ENCODE assay signal across 11 cellular contexts in genomic region chr1:108592030-108592759, GRCh38. TPM values are rescaled to one million over a fixed set of nuclear protein-coding genes. Genes with fewer than 3 reads are reported as not detected.
DNase-seq lines count a peak whose midpoint lies in the region; ATAC-seq, FAIRE-seq and TF ChIP-seq lines count a peak whose summit lies in the region.
"Had no signal": no experiment of that assay in that cellular context is flagged by ENCODE, and none has a peak within 500 bp of the region (broad histone marks: within the 10 kb centered on the region; RNA-seq: fewer than 3 reads in every experiment).

No MANE protein-coding gene starts in this region.

- no peaks in the 10 kb centered on the region for H3K27me3 Mint-ChIP-seq in activated B cell treated with CpG ODN at 0.5 μM for 24 hours

- POLR2A ChIA-PET in activated B cell treated with CpG ODN at 0.5 μM for 24 hours (lab: Charles Lee) = no interaction called here

- peak overlapping the region in 8 of 10 donors; percentile 65 to 80 (median 71) for H3K27ac ChIP-seq in heart right ventricle
- no peak overlapping the region for H3K27ac ChIP-seq in upper lobe of right lung

- H3K27me3 ChIP-seq in heart right ventricle (no peaks in the 10 kb centered on the region), upper lobe of right lung (no peaks in the 10 kb centered on the region)

- intact Hi-C loops in heart right ventricle (cut with DNase I) (no loop called here), cardiac septum (cut with DNase I) (loop anchor here (5.0 kb wide), 1 partner anchor 35 kb away; no protein-coding TSS in a partner anchor), activated B cell treated with CpG ODN at 0.5 μM for 24 hours (cut with micrococcal nuclease) (no loop called here), left colon (cut with DNase I, micrococcal nuclease) (no loop called here), upper lobe of right lung (cut with DNase I) (no loop called here)

- H3K27ac Mint-ChIP-seq in activated B cell treated with CpG ODN at 0.5 μM for 24 hours = peak overlapping the region; percentile 33

- H3K9me3 ChIP-seq in heart right ventricle = no peaks in the 10 kb centered on the region
- H3K9me3 ChIP-seq in upper lobe of right lung = no peaks in the 10 kb centered on the region

- no peak for ATAC-seq in heart right ventricle
- peak; percentile 69 for ATAC-seq in activated B cell treated with CpG ODN at 0.5 μM for 24 hours (ENCODE audit: low read depth)
- peak; percentile 26 for ATAC-seq in left colon
- peak; percentile 68 for ATAC-seq in upper lobe of right lung

- WGBS in heart right ventricle, 2 donors = 88 to 93% methylated on average over 5 of the region's 5 CpGs

- H3K4me3 Mint-ChIP-seq in activated B cell treated with CpG ODN at 0.5 μM for 24 hours = no peak overlapping the region

- CTCF ChIA-PET in activated B cell treated with CpG ODN at 0.5 μM for 24 hours (lab: Charles Lee) = interaction anchor here (0.6 kb wide), 1 partner anchor 9 kb away, joined by 3 read pairs; no protein-coding TSS in a partner anchor

- no peak for FAIRE-seq in GM12892 (lab: Jason Lieb, UNC)

- no peaks in the 10 kb centered on the region for H3K36me3 ChIP-seq in heart right ventricle
- no peaks in the 10 kb centered on the region for H3K36me3 ChIP-seq in upper lobe of right lung

- peaks cover 2% of the 10 kb centered on the region for H3K9me3 Mint-ChIP-seq in activated B cell treated with CpG ODN at 0.5 μM for 24 hours

- no peak for TF ChIP-seq POLR2A in GM12892 (IDR thresholded peaks at IDR 0.05; ENCODE audit: low read depth, low read length)

- H3K4me1 ChIP-seq in heart right ventricle (peaks cover 4 to 56% (median 43%) of the 10 kb centered on the region in 9 donors), upper lobe of right lung (peaks cover 25% of the 10 kb centered on the region)

- H3K4me3 ChIP-seq in heart right ventricle (no peak overlapping the region), upper lobe of right lung (no peak overlapping the region)

- TF ChIP-seq CTCF in heart right ventricle (IDR thresholded peaks at IDR 0.05) (no peak), activated B cell treated with CpG ODN at 0.5 μM for 24 hours (IDR thresholded peaks at IDR 0.05) (no peak), upper lobe of right lung (IDR thresholded peaks at IDR 0.05) (no peak)

- H3K36me3 Mint-ChIP-seq in activated B cell treated with CpG ODN at 0.5 μM for 24 hours (ENCODE audit: low read depth) = no peaks in the 10 kb centered on the region

- H3K4me1 Mint-ChIP-seq in activated B cell treated with CpG ODN at 0.5 μM for 24 hours = peaks cover 25% of the 10 kb centered on the region

- DNase-seq in heart right ventricle (no peak), cardiac septum (ENCODE audit: low spot score) (no peak), activated B cell treated with CpG ODN at 0.5 μM for 24 hours (no peak), left colon (no peak), upper lobe of right lung (no peak), GM12892 (ENCODE audit: insufficient read length) (no peak), NCI-H345 treated with DMSO at 0.1 percent for 48 hours (lab: John Stamatoyannopoulos, UW; ENCODE audit: unreplicated experiment) (no peak)
- DNase-seq in effector CD8-positive, alpha-beta T cell (lab: John Stamatoyannopoulos, UW) = no peak
- DNase-seq: C1 segment of cervical spinal cord, MM.1S, T1000 had no signal

RNA-seq across cellular contexts. Expression of gene EEIG2, which starts 32.3 kb away (rescaled TPM):
- total RNA-seq in heart right ventricle (1 to 10 TPM; 3.5 to 10.0 (median 6.1) TPM), cardiac septum (7.3 TPM), activated B cell treated with CpG ODN at 0.5 μM for 24 hours (7.0 and 7.1 TPM in 2 replicates), left colon (10 to 100 TPM; 31.1 to 35.8 TPM), upper lobe of right lung (12.7 TPM)
- 1 to 10 TPM; 1.5 to 1.6 TPM for polyA plus RNA-seq in heart right ventricle
- polyA plus RNA-seq in GM12892 (2012; ENCODE audit: missing spikeins) = 7.6 TPM

Comparison
In these comparisons a context has a peak if more than half of its experiments do, and no peak if none do; other contexts are left out.
1. ATAC-seq: peak in activated B cell treated with CpG ODN at 0.5 μM for 24 hours (single experiment), left colon (single experiment) and upper lobe of right lung (single experiment); none in heart right ventricle (0 of 8).